ENCODE assay signal across 11 cellular contexts in the genomic region with DNA sequence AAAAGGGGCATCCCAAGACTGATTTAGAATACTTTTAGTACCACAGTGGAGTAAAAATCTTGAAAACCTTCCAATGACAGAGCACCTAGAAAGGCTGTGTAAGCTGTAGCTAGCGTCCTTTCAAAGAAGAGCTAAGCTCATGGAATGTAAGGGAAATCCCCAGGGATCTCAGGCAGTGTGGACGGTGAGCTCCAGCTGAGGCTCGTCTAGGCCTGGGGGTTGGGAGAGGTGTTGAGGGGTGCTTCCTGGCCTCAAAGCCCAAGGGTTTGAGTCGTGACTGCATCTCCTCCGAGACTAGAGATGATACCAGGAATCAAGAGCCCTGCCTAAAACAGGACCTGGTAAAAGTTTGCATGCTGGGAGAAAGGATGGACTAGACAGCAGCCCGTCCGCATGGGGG. TPM values are rescaled to one million over a fixed set of nuclear protein-coding genes. Genes with fewer than 3 reads are reported as not detected.
DNase-seq lines count a peak whose midpoint lies in the region; ATAC-seq and TF ChIP-seq lines count a peak whose summit lies in the region.
"Had no signal": no experiment of that assay in that cellular context is flagged by ENCODE, and none has a peak within 500 bp of the region (broad histone marks: within the 10 kb centered on the region; RNA-seq: fewer than 3 reads in every experiment).

No MANE protein-coding gene starts in this region.

- CTCF ChIA-PET in GM10248 (lab: Yijun Ruan, JAX), result no interaction called here

- H3K27me3 ChIP-seq in neural progenitor cell, result peaks cover 19% of the 10 kb centered on the region

- no peaks in the 10 kb centered on the region for H3K9me3 Mint-ChIP-seq in neural progenitor cell
- no peaks in the 10 kb centered on the region for H3K9me3 Mint-ChIP-seq in activated naive CD8-positive, alpha-beta T cell treated with anti-CD3 and anti-CD28 coated beads for 36 hours
- H3K9me3 Mint-ChIP-seq: CD4-positive, alpha-beta memory T cell; T-helper 2 cell treated with Interferon-gamma antibody and Interleukin-4, amounts not matched to agents 5 μg/mL and 100 μg/mL, for 36 hours had no signal

- no peak overlapping the region for H3K27ac ChIP-seq in neural progenitor cell

- peaks cover 60% of the 10 kb centered on the region for H3K4me1 Mint-ChIP-seq in neural progenitor cell
- H3K4me1 Mint-ChIP-seq in activated naive CD8-positive, alpha-beta T cell treated with anti-CD3 and anti-CD28 coated beads for 36 hours, result peaks cover 8% of the 10 kb centered on the region

- peaks cover 6% of the 10 kb centered on the region for H3K27me3 Mint-ChIP-seq in neural progenitor cell (ENCODE audit: insufficient read depth, low read depth)
- peaks cover 35% of the 10 kb centered on the region for H3K27me3 Mint-ChIP-seq in activated naive CD8-positive, alpha-beta T cell treated with anti-CD3 and anti-CD28 coated beads for 36 hours

- peaks cover 43% of the 10 kb centered on the region for H3F3A ChIP-seq in neural progenitor cell (ENCODE audit: low read depth)

- H3K4me1 ChIP-seq in neural progenitor cell, result peaks cover 38% of the 10 kb centered on the region

- peak overlapping the region; percentile 65 for H3K4me2 ChIP-seq in neural progenitor cell

- ATAC-seq in SK-N-SH treated with all-trans-retinoic acid at 6 μM for 48 hours, result peak; percentile 54
- ATAC-seq in GM18861 (IDR thresholded peaks at IDR 0.05; ENCODE audit: unreplicated experiment), result no peak

- peak; percentile 71 for DNase-seq in EH (ENCODE audit: low read depth)
- DNase-seq in fibroblast of pulmonary artery (ENCODE audit: low read depth), result peak; percentile 79
- peak; percentile 48 for DNase-seq in neural progenitor cell (ENCODE audit: low spot score)
- DNase-seq in activated naive CD8-positive, alpha-beta T cell treated with anti-CD3 and anti-CD28 coated beads for 36 hours, result no peak
- DNase-seq in GM10248 (ENCODE audit: extremely low spot score), result no peak
- DNase-seq in stimulated activated naive CD4-positive, alpha-beta T cell (lab: John Stamatoyannopoulos, UW), result no peak
- DNase-seq: CD4-positive, alpha-beta memory T cell; stimulated activated CD4-positive, alpha-beta T cell treated with anti-CD3 and anti-CD28 coated beads, Interleukin-12 subunit alpha, Interleukin-12 subunit beta, amount 100 ng/mL, for 4 hours had no signal

- no peak overlapping the region for H3K4me3 ChIP-seq in fibroblast of pulmonary artery (replicated peaks; ENCODE audit: low read depth, low read length)
- no peak overlapping the region for H3K4me3 ChIP-seq in neural progenitor cell

- H3K9me3 ChIP-seq in neural progenitor cell (ENCODE audit: low read depth), result no peaks in the 10 kb centered on the region

- peaks cover 58% of the 10 kb centered on the region for H4K20me1 ChIP-seq in neural progenitor cell (ENCODE audit: low read depth)

- POLR2A ChIA-PET in GM10248 (lab: Yijun Ruan, JAX), result no interaction called here

- peaks cover 4% of the 10 kb centered on the region for H3K36me3 Mint-ChIP-seq in neural progenitor cell
- no peaks in the 10 kb centered on the region for H3K36me3 Mint-ChIP-seq in activated naive CD8-positive, alpha-beta T cell treated with anti-CD3 and anti-CD28 coated beads for 36 hours
- H3K36me3 Mint-ChIP-seq: CD4-positive, alpha-beta memory T cell had no signal

- no peaks in the 10 kb centered on the region for H3K36me3 ChIP-seq in neural progenitor cell

- peak overlapping the region; percentile 33 for H3K27ac Mint-ChIP-seq in neural progenitor cell
- no peak overlapping the region for H3K27ac Mint-ChIP-seq in activated naive CD8-positive, alpha-beta T cell treated with anti-CD3 and anti-CD28 coated beads for 36 hours
- H3K27ac Mint-ChIP-seq: CD4-positive, alpha-beta memory T cell; T-helper 2 cell treated with Interferon-gamma antibody and Interleukin-4, amounts not matched to agents 5 μg/mL and 100 μg/mL, for 36 hours had no signal

- no peak overlapping the region for H2AFZ ChIP-seq in neural progenitor cell (replicated peaks)

- no peak overlapping the region for H3K9ac ChIP-seq in neural progenitor cell

- H3K4me3 Mint-ChIP-seq in neural progenitor cell, result no peak overlapping the region
- no peak overlapping the region for H3K4me3 Mint-ChIP-seq in activated naive CD8-positive, alpha-beta T cell treated with anti-CD3 and anti-CD28 coated beads for 36 hours
- H3K4me3 Mint-ChIP-seq: CD4-positive, alpha-beta memory T cell; T-helper 2 cell treated with Interferon-gamma antibody and Interleukin-4, amounts not matched to agents 5 μg/mL and 100 μg/mL, for 36 hours had no signal

- TF ChIP-seq CTCF in fibroblast of pulmonary artery (IDR thresholded peaks at IDR 0.05; ENCODE audit: low read length, missing control alignments) (no peak), neural progenitor cell (IDR thresholded peaks at IDR 0.05) (no peak), GM10248 (IDR thresholded peaks at IDR 0.05; ENCODE audit: control extremely low read depth, extremely low read depth, low read depth, missing control alignments) (no peak)

- H3K79me2 ChIP-seq in neural progenitor cell (ENCODE audit: low read depth), result peaks cover 58% of the 10 kb centered on the region

TF ChIP-seq in SK-N-SH treated with all-trans-retinoic acid at 6 μM for 48 hours, 23 proteins besides CTCF, POLR2A, EP300 and RAD21:
- no peak for TF ChIP-seq ZFP30 (CRISPR knock-in tag; IDR thresholded peaks at IDR 0.05)
- TF ChIP-seq TCF4 (CRISPR knock-in tag; IDR thresholded peaks at IDR 0.05; ENCODE audit: borderline replicate concordance), result no peak
- no peak for TF ChIP-seq RARB (CRISPR knock-in tag; IDR thresholded peaks at IDR 0.05)
- TF ChIP-seq ARNTL (CRISPR knock-in tag; IDR thresholded peaks at IDR 0.05; ENCODE audit: borderline replicate concordance, low read depth), result no peak

RNA-seq across cellular contexts. Expression of a gene that starts 7.6 kb away (rescaled TPM):
- total RNA-seq in neural progenitor cell (ENCODE audit: low replicate concordance), result 14.7 and 17.6 TPM in 2 replicates
- 1 to 10 TPM; 2.3 to 3.5 TPM for total RNA-seq in activated naive CD8-positive, alpha-beta T cell treated with anti-CD3 and anti-CD28 coated beads for 36 hours

Comparison
In these comparisons a context has a peak if more than half of its experiments do, and no peak if none do; other contexts are left out.
1. DNase-seq: peak in EH (single experiment), fibroblast of pulmonary artery (single experiment) and neural progenitor cell (single experiment); none in activated naive CD8-positive, alpha-beta T cell treated with anti-CD3 and anti-CD28 coated beads for 36 hours (single experiment), GM10248 (single experiment) and stimulated activated naive CD4-positive, alpha-beta T cell (0 of 6).